ENCODE assay signal across 1 cellular context in the genomic region with DNA sequence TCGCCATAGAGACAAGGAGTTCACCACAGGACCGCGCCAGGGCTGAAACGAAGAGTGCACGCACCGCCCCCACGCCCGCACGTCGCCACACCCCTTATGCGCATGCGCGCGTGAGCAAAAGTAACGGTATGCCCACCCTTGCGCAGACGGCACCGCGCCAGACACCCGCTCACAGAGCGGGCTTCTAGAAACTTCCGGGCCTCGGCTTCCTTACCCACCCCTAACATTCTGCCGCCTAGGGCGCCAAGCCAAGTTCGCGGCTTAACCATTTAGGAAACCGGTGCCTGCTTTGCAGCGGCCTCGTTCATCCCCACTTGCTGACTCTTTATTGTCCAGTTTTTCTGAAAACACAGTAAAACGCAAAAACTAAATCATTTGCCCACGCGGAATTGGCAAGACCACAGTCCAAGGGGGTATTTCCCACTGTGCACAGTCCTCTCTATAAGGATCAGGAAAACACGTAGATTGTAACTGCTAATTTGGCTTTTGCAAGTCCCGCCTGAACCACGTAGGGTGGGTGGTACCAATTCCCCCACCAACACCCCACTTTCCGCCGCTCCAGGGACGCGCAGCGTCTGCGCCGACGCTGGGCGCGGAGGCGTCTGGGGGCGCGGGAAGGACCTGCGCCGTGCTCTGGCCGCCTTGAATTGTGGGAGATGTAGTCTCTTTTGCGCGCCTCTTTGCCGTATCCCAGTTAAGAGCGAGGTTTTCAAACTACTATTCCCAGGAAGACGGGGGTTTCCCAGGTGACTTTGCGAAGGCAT.
TF ChIP-seq lines count a peak whose summit lies in the region.

A gene with protein sequence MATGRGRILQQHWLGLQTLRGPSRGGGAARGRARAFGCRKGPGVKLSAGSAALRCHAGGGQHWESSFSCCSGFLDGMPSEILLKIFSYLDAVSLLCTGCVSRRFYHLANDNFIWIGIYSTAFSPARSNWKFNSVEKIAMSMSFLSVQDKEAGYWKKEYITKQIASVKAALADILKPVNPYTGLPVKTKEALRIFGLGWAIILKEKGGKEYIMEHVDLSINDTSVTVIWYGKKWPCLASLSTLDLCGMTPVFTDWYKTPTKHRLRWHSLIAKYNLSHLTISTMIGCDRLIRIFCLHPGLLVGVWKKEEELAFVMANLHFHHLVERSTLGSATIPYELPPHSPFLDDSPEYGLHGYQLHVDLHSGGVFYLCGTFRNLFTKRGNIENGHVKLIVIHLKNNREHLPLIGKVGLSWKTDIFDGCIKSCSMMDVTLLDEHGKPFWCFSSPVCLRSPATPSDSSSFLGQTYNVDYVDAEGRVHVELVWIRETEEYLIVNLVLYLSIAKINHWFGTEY (minus strand): TSS at position 56 of the 764 bp plus-strand sequence. CDS start 49 bp downstream, at position 7.
A gene with protein sequence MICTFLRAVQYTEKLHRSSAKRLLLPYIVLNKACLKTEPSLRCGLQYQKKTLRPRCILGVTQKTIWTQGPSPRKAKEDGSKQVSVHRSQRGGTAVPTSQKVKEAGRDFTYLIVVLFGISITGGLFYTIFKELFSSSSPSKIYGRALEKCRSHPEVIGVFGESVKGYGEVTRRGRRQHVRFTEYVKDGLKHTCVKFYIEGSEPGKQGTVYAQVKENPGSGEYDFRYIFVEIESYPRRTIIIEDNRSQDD (plus strand): TSS at position 745 of the 764 bp plus-strand sequence. CDS start 286 bp downstream, outside the sequence.

TF ChIP-seq in HepG2, 621 proteins besides CTCF, POLR2A, EP300 and RAD21 (continued from another document and continues in another):
- TF ChIP-seq, protein P1, sequence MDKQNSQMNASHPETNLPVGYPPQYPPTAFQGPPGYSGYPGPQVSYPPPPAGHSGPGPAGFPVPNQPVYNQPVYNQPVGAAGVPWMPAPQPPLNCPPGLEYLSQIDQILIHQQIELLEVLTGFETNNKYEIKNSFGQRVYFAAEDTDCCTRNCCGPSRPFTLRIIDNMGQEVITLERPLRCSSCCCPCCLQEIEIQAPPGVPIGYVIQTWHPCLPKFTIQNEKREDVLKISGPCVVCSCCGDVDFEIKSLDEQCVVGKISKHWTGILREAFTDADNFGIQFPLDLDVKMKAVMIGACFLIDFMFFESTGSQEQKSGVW (CRISPR knock-in tag; IDR thresholded peaks at IDR 0.05; ENCODE audit: borderline replicate concordance) = no peak
- peak; percentile 94; the same call in 1 of the 2 replicates for TF ChIP-seq ZNF17 (CRISPR knock-in tag; IDR thresholded peaks at IDR 0.05)
- TF ChIP-seq MEIS1 (CRISPR knock-in tag; IDR thresholded peaks at IDR 0.05; ENCODE audit: borderline replicate concordance) = peak; percentile 43; the same call in 1 of the 2 replicates
- TF ChIP-seq ZNF790 (CRISPR knock-in tag; IDR thresholded peaks at IDR 0.05; ENCODE audit: borderline replicate concordance) = no peak
- TF ChIP-seq SKI (IDR thresholded peaks at IDR 0.05; ENCODE audit: partially characterized antibody) = peak; percentile 13
- peak; percentile 85 for TF ChIP-seq ZFP90 (CRISPR knock-in tag; IDR thresholded peaks at IDR 0.05; ENCODE audit: borderline replicate concordance)
- peak; percentile 70; the same call in 1 of the 2 replicates for TF ChIP-seq HOXA5 (CRISPR knock-in tag; IDR thresholded peaks at IDR 0.05)
- TF ChIP-seq NFE2L1 (CRISPR knock-in tag; IDR thresholded peaks at IDR 0.05; ENCODE audit: borderline replicate concordance) = no peak
- TF ChIP-seq SETDB1 (CRISPR knock-in tag; IDR thresholded peaks at IDR 0.05; ENCODE audit: borderline replicate concordance) = no peak
- TF ChIP-seq PHF20 (CRISPR knock-in tag; IDR thresholded peaks at IDR 0.05) = peak; percentile 92
- TF ChIP-seq, protein P2, sequence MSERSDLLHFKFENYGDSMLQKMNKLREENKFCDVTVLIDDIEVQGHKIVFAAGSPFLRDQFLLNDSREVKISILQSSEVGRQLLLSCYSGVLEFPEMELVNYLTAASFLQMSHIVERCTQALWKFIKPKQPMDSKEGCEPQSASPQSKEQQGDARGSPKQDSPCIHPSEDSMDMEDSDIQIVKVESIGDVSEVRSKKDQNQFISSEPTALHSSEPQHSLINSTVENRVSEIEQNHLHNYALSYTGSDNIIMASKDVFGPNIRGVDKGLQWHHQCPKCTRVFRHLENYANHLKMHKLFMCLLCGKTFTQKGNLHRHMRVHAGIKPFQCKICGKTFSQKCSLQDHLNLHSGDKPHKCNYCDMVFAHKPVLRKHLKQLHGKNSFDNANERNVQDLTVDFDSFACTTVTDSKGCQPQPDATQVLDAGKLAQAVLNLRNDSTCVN (CRISPR knock-in tag; IDR thresholded peaks at IDR 0.05; ENCODE audit: borderline replicate concordance) = peak; percentile 48; the same call in 1 of the 2 replicates
- TF ChIP-seq, protein P3, sequence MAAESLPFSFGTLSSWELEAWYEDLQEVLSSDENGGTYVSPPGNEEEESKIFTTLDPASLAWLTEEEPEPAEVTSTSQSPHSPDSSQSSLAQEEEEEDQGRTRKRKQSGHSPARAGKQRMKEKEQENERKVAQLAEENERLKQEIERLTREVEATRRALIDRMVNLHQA (CRISPR knock-in tag; IDR thresholded peaks at IDR 0.05) = no peak
- no peak for TF ChIP-seq SYNCRIP (IDR thresholded peaks at IDR 0.05; ENCODE audit: insufficient read depth, low read depth, low read length)
- TF ChIP-seq ZNF44 (CRISPR knock-in tag; IDR thresholded peaks at IDR 0.05) = peak; percentile 93; the same call in 1 of the 2 replicates
- peak; percentile 86 for TF ChIP-seq PHF5A (CRISPR knock-in tag; IDR thresholded peaks at IDR 0.05; ENCODE audit: low read depth, unreplicated experiment)
- TF ChIP-seq PRMT3 (CRISPR knock-in tag; IDR thresholded peaks at IDR 0.05; ENCODE audit: borderline replicate concordance, low read depth) = 0 out of 2 replicates have a peak, but pooled peaks have one; percentile 69
- TF ChIP-seq ZNF281 (CRISPR knock-in tag; IDR thresholded peaks at IDR 0.05; ENCODE audit: borderline replicate concordance) = peak; percentile 73; the same call in 1 of the 2 replicates
- no peak for TF ChIP-seq STAT6 (CRISPR knock-in tag; IDR thresholded peaks at IDR 0.05; ENCODE audit: borderline replicate concordance)
- TF ChIP-seq, protein P4, sequence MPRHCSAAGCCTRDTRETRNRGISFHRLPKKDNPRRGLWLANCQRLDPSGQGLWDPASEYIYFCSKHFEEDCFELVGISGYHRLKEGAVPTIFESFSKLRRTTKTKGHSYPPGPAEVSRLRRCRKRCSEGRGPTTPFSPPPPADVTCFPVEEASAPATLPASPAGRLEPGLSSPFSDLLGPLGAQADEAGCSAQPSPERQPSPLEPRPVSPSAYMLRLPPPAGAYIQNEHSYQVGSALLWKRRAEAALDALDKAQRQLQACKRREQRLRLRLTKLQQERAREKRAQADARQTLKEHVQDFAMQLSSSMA (CRISPR knock-in tag; IDR thresholded peaks at IDR 0.05) = peak; percentile 66
- peak; percentile 42 for TF ChIP-seq LBX2 (CRISPR knock-in tag; IDR thresholded peaks at IDR 0.05; ENCODE audit: borderline replicate concordance)
- 0 out of 2 replicates have a peak, but pooled peaks have one; percentile 13 for TF ChIP-seq ONECUT2 (CRISPR knock-in tag; IDR thresholded peaks at IDR 0.05)
- TF ChIP-seq FOXA1 (IDR thresholded peaks at IDR 0.05) = no peak
- no peak for TF ChIP-seq FOXA1 (CRISPR knock-in tag; IDR thresholded peaks at IDR 0.05)
- no peak for TF ChIP-seq JUND (CRISPR knock-in tag; IDR thresholded peaks at IDR 0.05)
- no peak for TF ChIP-seq ZNF619 (CRISPR knock-in tag; IDR thresholded peaks at IDR 0.05)
- TF ChIP-seq, protein P5, sequence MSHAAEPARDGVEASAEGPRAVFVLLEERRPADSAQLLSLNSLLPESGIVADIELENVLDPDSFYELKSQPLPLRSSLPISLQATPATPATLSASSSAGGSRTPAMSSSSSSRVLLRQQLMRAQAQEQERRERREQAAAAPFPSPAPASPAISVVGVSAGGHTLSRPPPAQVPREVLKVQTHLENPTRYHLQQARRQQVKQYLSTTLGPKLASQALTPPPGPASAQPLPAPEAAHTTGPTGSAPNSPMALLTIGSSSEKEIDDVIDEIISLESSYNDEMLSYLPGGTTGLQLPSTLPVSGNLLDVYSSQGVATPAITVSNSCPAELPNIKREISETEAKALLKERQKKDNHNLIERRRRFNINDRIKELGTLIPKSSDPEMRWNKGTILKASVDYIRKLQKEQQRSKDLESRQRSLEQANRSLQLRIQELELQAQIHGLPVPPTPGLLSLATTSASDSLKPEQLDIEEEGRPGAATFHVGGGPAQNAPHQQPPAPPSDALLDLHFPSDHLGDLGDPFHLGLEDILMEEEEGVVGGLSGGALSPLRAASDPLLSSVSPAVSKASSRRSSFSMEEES (CRISPR knock-in tag; IDR thresholded peaks at IDR 0.05) = no peak; the same call in 1 of the 2 replicates
- no peak for TF ChIP-seq ZSCAN25 (CRISPR knock-in tag; IDR thresholded peaks at IDR 0.05)
- TF ChIP-seq, protein P6, sequence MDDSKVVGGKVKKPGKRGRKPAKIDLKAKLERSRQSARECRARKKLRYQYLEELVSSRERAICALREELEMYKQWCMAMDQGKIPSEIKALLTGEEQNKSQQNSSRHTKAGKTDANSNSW (CRISPR knock-in tag; IDR thresholded peaks at IDR 0.05; ENCODE audit: borderline replicate concordance) = 0 out of 2 replicates have a peak, but pooled peaks have one; percentile 55
- TF ChIP-seq, protein P7, sequence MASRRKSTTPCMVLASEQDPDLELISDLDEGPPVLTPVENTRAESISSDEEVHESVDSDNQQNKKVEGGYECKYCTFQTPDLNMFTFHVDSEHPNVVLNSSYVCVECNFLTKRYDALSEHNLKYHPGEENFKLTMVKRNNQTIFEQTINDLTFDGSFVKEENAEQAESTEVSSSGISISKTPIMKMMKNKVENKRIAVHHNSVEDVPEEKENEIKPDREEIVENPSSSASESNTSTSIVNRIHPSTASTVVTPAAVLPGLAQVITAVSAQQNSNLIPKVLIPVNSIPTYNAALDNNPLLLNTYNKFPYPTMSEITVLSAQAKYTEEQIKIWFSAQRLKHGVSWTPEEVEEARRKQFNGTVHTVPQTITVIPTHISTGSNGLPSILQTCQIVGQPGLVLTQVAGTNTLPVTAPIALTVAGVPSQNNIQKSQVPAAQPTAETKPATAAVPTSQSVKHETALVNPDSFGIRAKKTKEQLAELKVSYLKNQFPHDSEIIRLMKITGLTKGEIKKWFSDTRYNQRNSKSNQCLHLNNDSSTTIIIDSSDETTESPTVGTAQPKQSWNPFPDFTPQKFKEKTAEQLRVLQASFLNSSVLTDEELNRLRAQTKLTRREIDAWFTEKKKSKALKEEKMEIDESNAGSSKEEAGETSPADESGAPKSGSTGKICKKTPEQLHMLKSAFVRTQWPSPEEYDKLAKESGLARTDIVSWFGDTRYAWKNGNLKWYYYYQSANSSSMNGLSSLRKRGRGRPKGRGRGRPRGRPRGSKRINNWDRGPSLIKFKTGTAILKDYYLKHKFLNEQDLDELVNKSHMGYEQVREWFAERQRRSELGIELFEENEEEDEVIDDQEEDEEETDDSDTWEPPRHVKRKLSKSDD (CRISPR knock-in tag; IDR thresholded peaks at IDR 0.05; ENCODE audit: low read depth) = peak; percentile 28; the same call in 1 of the 2 replicates
- no peak for TF ChIP-seq ZFP36 (IDR thresholded peaks at IDR 0.05; ENCODE audit: borderline replicate concordance, low read depth, low read length, partially characterized antibody)
- no peak for TF ChIP-seq BCLAF1 (IDR thresholded peaks at IDR 0.05)
